ENCODE assay signal across 8 cellular contexts in the genomic region with DNA sequence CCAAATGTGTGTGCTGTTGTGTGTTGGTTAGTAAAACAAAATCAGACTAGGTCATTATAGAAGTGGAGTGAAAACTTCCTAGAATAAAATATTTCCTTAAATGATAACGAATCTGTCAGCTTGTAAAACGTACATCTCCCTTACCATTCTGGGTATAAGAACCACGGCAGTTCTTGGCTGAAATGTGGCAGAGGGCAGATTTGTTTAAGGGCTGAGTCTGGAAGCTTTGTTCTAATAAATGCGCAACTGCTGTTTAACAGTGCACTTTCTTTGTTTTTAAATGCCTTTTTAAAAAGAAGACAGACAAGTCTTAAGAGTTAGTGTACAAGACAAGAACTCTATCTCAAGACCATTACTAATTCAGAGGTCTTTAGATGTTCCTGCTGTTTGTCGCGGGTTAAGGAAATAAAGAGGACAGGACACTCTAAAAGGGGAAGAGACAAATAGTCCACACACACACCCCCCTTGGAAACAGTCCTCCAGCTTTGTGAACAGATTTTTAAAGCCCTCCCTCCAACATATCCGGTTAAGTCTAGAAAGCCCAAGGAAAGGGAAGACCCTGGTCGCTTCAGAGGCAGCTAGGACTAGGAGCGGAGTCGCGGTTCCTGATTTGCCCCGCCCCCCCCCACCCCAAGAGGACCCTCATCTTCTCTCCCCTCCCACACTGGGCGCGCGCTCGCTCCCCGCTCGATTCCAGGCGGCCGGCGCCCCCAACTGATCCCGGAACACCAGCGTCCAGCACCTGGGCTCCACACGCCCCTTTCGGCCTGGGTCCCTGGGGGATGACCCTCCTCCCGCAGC. TPM values are rescaled to one million over a fixed set of nuclear protein-coding genes. Genes with fewer than 3 reads are reported as not detected.
DNase-seq lines count a peak whose midpoint lies in the region; ATAC-seq and TF ChIP-seq lines count a peak whose summit lies in the region.

No MANE protein-coding gene starts in this region.

- peak; percentile 16 for ATAC-seq in GM19328 (IDR thresholded peaks at IDR 0.05; ENCODE audit: unreplicated experiment)
- ATAC-seq in HG03521 (IDR thresholded peaks at IDR 0.05; ENCODE audit: unreplicated experiment): peak; percentile 20

- H3K36me3 Mint-ChIP-seq in MCF 10A (ENCODE audit: insufficient read depth, unreplicated experiment): peaks cover 14% of the 10 kb centered on the region

- intact Hi-C loops in MCF 10A (cut with micrococcal nuclease): no loop called here

- H3K4me3 ChIP-seq in skin epidermis: peak overlapping the region; percentile 91 to 99 (median 97)

- H3K27ac Mint-ChIP-seq in MCF 10A (ENCODE audit: low read depth, unreplicated experiment): peak overlapping the region; percentile 89

- DNase-seq in C1 segment of cervical spinal cord (lab: John Stamatoyannopoulos, UW) (peak in 8 of 14 donors; percentile 18 to 76 (median 42)), OCI-M1 (lab: John Stamatoyannopoulos, UW) (peak; percentile 72), MCF 10A (ENCODE audit: unreplicated experiment) (peak; percentile 27), iPS-NIHi11 (ENCODE audit: low spot score) (peak; percentile 67), ureter (ENCODE audit: low spot score) (no peak)

- H3K27me3 Mint-ChIP-seq in MCF 10A (ENCODE audit: insufficient read depth, unreplicated experiment): no peaks in the 10 kb centered on the region

- no peak for TF ChIP-seq CTCF in MCF 10A (IDR thresholded peaks at IDR 0.05; ENCODE audit: unreplicated experiment)

- POLR2A ChIA-PET in MCF 10A (lab: Yijun Ruan, JAX): interaction anchor here (0.7 to 4.2 kb wide), 27 partner anchors 9 to 1051 kb away, joined by 3 to 49 read pairs (median 5); a partner anchor contains a TSS

- peak overlapping the region; percentile 85 to 100 (median 95) for H3K27ac ChIP-seq in skin epidermis

- CTCF ChIA-PET in MCF 10A (lab: Yijun Ruan, JAX): interaction anchor here (0.6 to 1.2 kb wide), 5 partner anchors 10 to 235 kb away, joined by 3 to 6 read pairs (median 4); no protein-coding TSS in a partner anchor

- H3K4me1 Mint-ChIP-seq in MCF 10A (ENCODE audit: insufficient read depth, unreplicated experiment): peaks cover 9% of the 10 kb centered on the region

- BruUV-seq in MCF 10A (replicated peaks; lab: Mats Ljungman, UMichigan): TSS peak; percentile 40

- H3K4me3 Mint-ChIP-seq in MCF 10A (ENCODE audit: unreplicated experiment): peak overlapping the region; percentile 87

- H3K9me3 Mint-ChIP-seq in MCF 10A (ENCODE audit: unreplicated experiment): no peaks in the 10 kb centered on the region

RNA-seq across cellular contexts. Expression of a gene that starts 0.6 kb away (rescaled TPM):
- 18.0 and 26.8 TPM in 2 replicates for total RNA-seq in MCF 10A (2022)
- total RNA-seq in ureter: 65.4 TPM

RNA-seq across cellular contexts. Expression of a gene that starts 34.7 kb away (rescaled TPM):
- total RNA-seq in MCF 10A (2022) (37.8 and 42.5 TPM in 2 replicates), ureter (37.9 TPM)
